27 cellular contexts compared by ENCODE assay signal in the genomic region with DNA sequence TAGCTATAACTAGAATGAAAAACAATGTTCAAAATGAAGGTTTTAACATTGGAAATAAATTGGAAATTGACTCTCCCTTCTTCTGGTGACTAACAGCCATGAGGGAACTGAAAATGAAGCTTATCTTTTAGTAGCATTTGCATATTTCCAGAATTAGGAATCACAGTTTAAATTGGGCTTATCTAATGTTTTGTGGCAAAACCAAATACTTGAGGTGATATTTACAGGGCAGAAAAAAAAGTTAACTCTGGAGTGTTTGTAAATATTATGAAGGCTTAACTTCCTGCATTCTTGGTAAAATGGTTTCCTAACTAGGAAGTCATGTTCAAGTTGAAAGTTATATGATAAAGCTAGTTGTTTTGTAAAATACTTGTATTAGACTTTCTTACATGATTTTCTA.
"Had no signal": no experiment of that assay in that cellular context is flagged by ENCODE, and none has a peak within 500 bp of the region (broad histone marks: within the 10 kb centered on the region; RNA-seq: fewer than 3 reads in every experiment).

No MANE protein-coding gene starts in this region.

- H3K36me3 Mint-ChIP-seq: immature natural killer cell; natural killer cell; stimulated activated effector memory CD8-positive, alpha-beta T cell treated with anti-CD3 and anti-CD28 coated beads, Interleukin-12 subunit alpha, Interleukin-12 subunit beta, amount 100 ng/mL, for 72 hours had no signal

- H3K27me3 Mint-ChIP-seq: effector memory CD8-positive, alpha-beta T cell had no signal

- H3K9me3 Mint-ChIP-seq: effector memory CD8-positive, alpha-beta T cell had no signal

- H3K36me3 ChIP-seq: esophagus squamous epithelium, lower lobe of right lung, ovary, stomach, thyroid gland, vagina had no signal

- DNase-seq: cortex of kidney; effector memory CD8-positive, alpha-beta T cell; erythroblast; esophagus squamous epithelium; hypothalamus; immature natural killer cell; islet precursor cell; kidney glomerular epithelial cell; left colon; left ventricle myocardium superior; lower lobe of right lung; natural killer cell; occipital lobe; ovary; posterior cingulate gyrus; stimulated activated CD4-positive, alpha-beta T cell treated with anti-CD3 and anti-CD28 coated beads, Interleukin-2, amount 100 ng/mL, for 24 hours; stimulated activated CD4-positive, alpha-beta T cell treated with anti-CD3 and anti-CD28 coated beads, Interleukin-4, amount 100 ng/mL, for 24 hours; stimulated activated naive CD4-positive, alpha-beta T cell treated with Interleukin-2 at 50 U/mL for 16 hours; stomach; thyroid gland; trophoblast cell had no signal

- H3K27ac ChIP-seq: esophagus squamous epithelium, lower lobe of right lung, ovary, stomach, thyroid gland, vagina had no signal

- H3K4me3 ChIP-seq: esophagus squamous epithelium, lower lobe of right lung, ovary, smooth muscle cell, stomach, thyroid gland, vagina had no signal

- H3K4me2 ChIP-seq: smooth muscle cell had no signal

- H3K4me3 Mint-ChIP-seq: effector memory CD8-positive, alpha-beta T cell; immature natural killer cell; natural killer cell; stimulated activated effector memory CD8-positive, alpha-beta T cell treated with anti-CD3 and anti-CD28 coated beads, Interleukin-12 subunit alpha, Interleukin-12 subunit beta, amount 100 ng/mL, for 72 hours had no signal

- ATAC-seq: effector memory CD8-positive, alpha-beta T cell; left colon; left ventricle myocardium superior; natural killer cell; sciatic nerve; stimulated activated effector memory CD8-positive, alpha-beta T cell treated with anti-CD3 and anti-CD28 coated beads, Interleukin-12 subunit alpha, Interleukin-12 subunit beta, amount 100 ng/mL, for 72 hours had no signal

- H3K4me1 ChIP-seq: lower lobe of right lung, stomach had no signal

- H3K27ac Mint-ChIP-seq: effector memory CD8-positive, alpha-beta T cell; immature natural killer cell; natural killer cell; stimulated activated effector memory CD8-positive, alpha-beta T cell treated with anti-CD3 and anti-CD28 coated beads, Interleukin-12 subunit alpha, Interleukin-12 subunit beta, amount 100 ng/mL, for 72 hours had no signal

- H3K4me1 Mint-ChIP-seq: stimulated activated effector memory CD8-positive, alpha-beta T cell treated with anti-CD3 and anti-CD28 coated beads, Interleukin-12 subunit alpha, Interleukin-12 subunit beta, amount 100 ng/mL, for 72 hours had no signal

- H3K9me3 ChIP-seq: esophagus squamous epithelium, lower lobe of right lung, ovary, stomach, thyroid gland, vagina had no signal

- H3K27me3 ChIP-seq: ovary, thyroid gland, vagina had no signal

- FAIRE-seq: endometrium, frontal cortex had no signal
